26 cellular contexts compared by ENCODE assay signal in the genomic region with DNA sequence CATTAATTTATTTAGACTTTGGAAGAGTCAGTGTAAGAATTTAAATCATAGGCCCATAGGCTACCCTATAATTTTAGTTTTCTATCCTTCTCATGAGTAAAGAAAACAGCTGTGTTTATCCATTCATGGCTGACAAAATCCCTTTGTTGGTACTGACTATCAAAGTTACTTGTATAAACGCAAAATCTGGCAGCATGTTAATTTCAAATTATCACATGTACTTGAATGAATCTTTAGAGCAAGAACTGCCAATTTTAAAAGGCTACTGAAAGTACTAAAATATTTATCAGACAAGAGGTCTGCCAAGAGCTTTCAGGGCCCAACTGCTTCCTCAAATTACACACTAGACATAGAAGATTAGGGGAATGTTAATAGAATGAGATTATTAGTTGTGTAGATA.
DNase-seq lines count a peak whose midpoint lies in the region; ATAC-seq and TF ChIP-seq lines count a peak whose summit lies in the region.
"Had no signal": no experiment of that assay in that cellular context is flagged by ENCODE, and none has a peak within 500 bp of the region (broad histone marks: within the 10 kb centered on the region; RNA-seq: fewer than 3 reads in every experiment).

No MANE protein-coding gene starts in this region.

- H3K9me3 ChIP-seq in HEK293 (ENCODE audit: control insufficient read depth, insufficient read depth, low read depth, low read length), result no peaks in the 10 kb centered on the region
- H3K9me3 ChIP-seq: BLaER1 treated with 17β-estradiol and CSF1 and Interleukin-3, amounts not matched to agents 10 nM and 100 nM; gastroesophageal sphincter; Peyer's patch; SJSA1 had no signal

- no peak overlapping the region for H3K4me3 ChIP-seq in ACC112 (ENCODE audit: low read depth, low read length)
- no peak overlapping the region for H3K4me3 ChIP-seq in HEK293 (ENCODE audit: low read depth, low read length)
- H3K4me3 ChIP-seq: BLaER1 treated with 17β-estradiol and CSF1 and Interleukin-3, amounts not matched to agents 10 nM and 100 nM; gastroesophageal sphincter; Peyer's patch; SJSA1 had no signal

- no peaks in the 10 kb centered on the region for H3K79me2 ChIP-seq in ACC112 (ENCODE audit: control insufficient read depth, insufficient read depth, low read length, unreplicated experiment)

- peak; percentile 59 for DNase-seq in OCI-M1 (lab: John Stamatoyannopoulos, UW)
- DNase-seq in epithelial cell of prostate (ENCODE audit: low read depth, low spot score), result no peak
- DNase-seq in NCI-H1417 treated with DMSO at 0.1 percent for 48 hours (lab: John Stamatoyannopoulos, UW), result no peak
- DNase-seq: activated CD4-positive, alpha-beta T cell treated with anti-CD3 and anti-CD28 coated beads, Interleukin-2, amount 10 ng/mL, durations not matched to agents 24 days and 14 days; activated naive CD4-positive, alpha-beta T cell treated with anti-CD3 and anti-CD28 coated beads for 36 hours; Calu3; effector memory CD4-positive, alpha-beta T cell; HCEC 1CT; left ventricle myocardium superior; natural killer cell; NCI-H146; NCI-H2227 treated with DMSO at 0.1 percent for 48 hours; NCI-H774; Peyer's patch; retina; stimulated activated CD4-positive, alpha-beta T cell treated with anti-CD3 and anti-CD28 coated beads, Interleukin-4, amount 100 ng/mL, for 24 hours; stimulated activated naive B cell treated with anti-CD40 and anti-IgM and Interleukin-4, amounts not matched to agents 10 μg/mL and 1 μg/mL and 100 μg/mL, for 72 hours had no signal

- H3K27me3 ChIP-seq in ACC112 (ENCODE audit: insufficient read depth, low read length), result no peaks in the 10 kb centered on the region
- H3K27me3 ChIP-seq: BLaER1 treated with 17β-estradiol and CSF1 and Interleukin-3, amounts not matched to agents 10 nM and 100 nM; Peyer's patch; SJSA1 had no signal

- POLR2A ChIA-PET in HEK293 (lab: Yijun Ruan, JAX), result interaction anchor here (1.6 kb wide), 1 partner anchor 31 kb away, joined by 3 read pairs; no protein-coding TSS in a partner anchor

- ATAC-seq in HG03159 (IDR thresholded peaks at IDR 0.05; ENCODE audit: unreplicated experiment), result no peak
- ATAC-seq in HG02938 (IDR thresholded peaks at IDR 0.05; ENCODE audit: unreplicated experiment), result no peak
- ATAC-seq in HG02852 (IDR thresholded peaks at IDR 0.05; ENCODE audit: unreplicated experiment), result no peak
- ATAC-seq: esophagus mucosa; gastroesophageal sphincter; left ventricle myocardium superior; natural killer cell; stimulated activated naive B cell treated with anti-CD40 and anti-IgM and Interleukin-4, amounts not matched to agents 10 μg/mL and 1 μg/mL and 100 μg/mL, for 72 hours had no signal

- no peaks in the 10 kb centered on the region for H3K36me3 ChIP-seq in ACC112 (ENCODE audit: insufficient read depth, low read length)
- no peaks in the 10 kb centered on the region for H3K36me3 ChIP-seq in HEK293 (ENCODE audit: control insufficient read depth in 2 of 2, insufficient read depth in 1 of 2, low read length in 2 of 2)
- H3K36me3 ChIP-seq: BLaER1 treated with 17β-estradiol and CSF1 and Interleukin-3, amounts not matched to agents 10 nM and 100 nM; gastroesophageal sphincter; Peyer's patch; SJSA1 had no signal

- H3K4me1 ChIP-seq in ACC112 (ENCODE audit: control insufficient read depth, insufficient read depth, low read length, unreplicated experiment) (peaks cover 14% of the 10 kb centered on the region), HEK293 (ENCODE audit: control insufficient read depth, insufficient read depth, low read length) (no peaks in the 10 kb centered on the region)
- H3K4me1 ChIP-seq: gastroesophageal sphincter, Peyer's patch had no signal

- CTCF ChIA-PET in HEK293 (lab: Yijun Ruan, JAX), result interaction anchor here (0.6 to 3.6 kb wide), 6 partner anchors 13 to 242 kb away, joined by 3 to 16 read pairs (median 4); no protein-coding TSS in a partner anchor

- TF ChIP-seq CTCF in HEK293 (tag by site-specific recombination; IDR thresholded peaks at IDR 0.05), result no peak

- H3K27ac ChIP-seq in ACC112 (ENCODE audit: low read depth, low read length) (no peak overlapping the region), HEK293 (ENCODE audit: extremely low read depth, low read depth, low read length) (no peak overlapping the region), epithelial cell of prostate (peak overlapping the region; percentile 79)
- H3K27ac ChIP-seq: BLaER1 treated with 17β-estradiol and CSF1 and Interleukin-3, amounts not matched to agents 10 nM and 100 nM; gastroesophageal sphincter; Peyer's patch; SJSA1 had no signal

- H2AFZ ChIP-seq in ACC112 (ENCODE audit: low read length, unreplicated experiment), result peak overlapping the region; percentile 68

TF ChIP-seq in HEK293, 187 proteins besides CTCF, POLR2A, EP300 and RAD21:
- no peak for TF ChIP-seq GLI2 (tag by site-specific recombination; IDR thresholded peaks at IDR 0.05; ENCODE audit: borderline replicate concordance, low read depth)
- peak; percentile 77 for TF ChIP-seq SP7 (tag by site-specific recombination; IDR thresholded peaks at IDR 0.05)
